Comparison of ENCODE assay signal across 8 cellular contexts in genomic region chrX:48475774-48476577, GRCh38. TPM values are rescaled to one million over a fixed set of nuclear protein-coding genes. Genes with fewer than 3 reads are reported as not detected.
DNase-seq lines count a peak whose midpoint lies in the region; ATAC-seq lines count a peak whose summit lies in the region.

TSS of gene FTSJ1 (plus strand) at chrX:48476199. CDS start at chrX:48478048, 1,849 bp downstream.

- H3K4me3 ChIP-seq in CD8-positive, alpha-beta memory T cell (ENCODE audit: low read length) = peak within 1 kb of the TSS; percentile 86
- H3K4me3 ChIP-seq in effector memory CD4-positive, alpha-beta T cell (ENCODE audit: insufficient read depth, low read depth, low read length, poor library complexity, severe bottlenecking) = peak within 1 kb of the TSS; percentile 59

- no peaks in the 10 kb centered on the region for H3K27me3 ChIP-seq in CD8-positive, alpha-beta memory T cell (ENCODE audit: insufficient read depth, low read length, poor library complexity, severe bottlenecking)
- no peaks in the 10 kb centered on the region for H3K27me3 ChIP-seq in effector memory CD4-positive, alpha-beta T cell (replicated peaks; ENCODE audit: control insufficient read depth, insufficient read depth, low read length, poor library complexity, severe bottlenecking)

- ATAC-seq in GM19468 (IDR thresholded peaks at IDR 0.05; ENCODE audit: extremely low read depth, unreplicated experiment) (peak; percentile 94), memory B cell (ENCODE audit: low read depth) (peak; percentile 89)

- peak; percentile 79 to 94 (median 90) for DNase-seq in CD8-positive, alpha-beta memory T cell
- peak; percentile 68 for DNase-seq in HS-5 (ENCODE audit: low read depth)
- DNase-seq in NOMO-1 treated with DMSO at 0.1 percent for 48 hours (lab: John Stamatoyannopoulos, UW; ENCODE audit: unreplicated experiment) = peak; percentile 87
- DNase-seq in activated CD8-positive, alpha-beta memory T cell treated with anti-CD3 and anti-CD28 coated beads for 4 hours (ENCODE audit: low read depth in 2 of 2) = peak; percentile 67 to 84
- peak; percentile 78 to 87 (median 84) for DNase-seq in effector memory CD4-positive, alpha-beta T cell
- DNase-seq in memory B cell (ENCODE audit: low spot score in 2 of 2) = peak; percentile 68 to 77
- DNase-seq in stimulated activated CD8-positive, alpha-beta memory T cell treated with anti-CD3 and anti-CD28 coated beads, Interleukin-12 subunit alpha, Interleukin-12 subunit beta, amount 100 ng/mL, for 24 hours (ENCODE audit: extremely low read depth) = peak; percentile 58

- peak within 1 kb of the TSS; percentile 78 to 96 (median 87) for H3K4me3 Mint-ChIP-seq in CD8-positive, alpha-beta memory T cell
- peak within 1 kb of the TSS; percentile 83 for H3K4me3 Mint-ChIP-seq in memory B cell

- peaks cover 24 to 39% (median 31%) of the 10 kb centered on the region in 3 donors for H3K4me1 Mint-ChIP-seq in CD8-positive, alpha-beta memory T cell
- H3K4me1 Mint-ChIP-seq in memory B cell = peaks cover 27% of the 10 kb centered on the region

- POLR2A ChIA-PET in CD8-positive, alpha-beta memory T cell (lab: Charles Lee) = interaction anchor here (0.6 to 1.5 kb wide), 2 partner anchors 98 to 465 kb away, joined by 3 to 7 read pairs; partner anchors contain the start of gene RBM3

- H3K9me3 ChIP-seq in CD8-positive, alpha-beta memory T cell (ENCODE audit: low read length) = no peaks in the 10 kb centered on the region
- no peaks in the 10 kb centered on the region for H3K9me3 ChIP-seq in effector memory CD4-positive, alpha-beta T cell (ENCODE audit: control insufficient read depth, low read length)

- H3K36me3 ChIP-seq in CD8-positive, alpha-beta memory T cell (ENCODE audit: insufficient read depth, low read length) = no peaks in the 10 kb centered on the region
- peaks cover 6% of the 10 kb centered on the region for H3K36me3 ChIP-seq in effector memory CD4-positive, alpha-beta T cell (ENCODE audit: control insufficient read depth, insufficient read depth, low read length)

- H3K4me1 ChIP-seq in CD8-positive, alpha-beta memory T cell (ENCODE audit: insufficient read depth, low read length) = peaks cover 14% of the 10 kb centered on the region
- H3K4me1 ChIP-seq in effector memory CD4-positive, alpha-beta T cell (ENCODE audit: control insufficient read depth, insufficient read depth, low read length, poor library complexity, severe bottlenecking) = peaks cover 8% of the 10 kb centered on the region

- no peaks in the 10 kb centered on the region for H3K9me3 Mint-ChIP-seq in CD8-positive, alpha-beta memory T cell
- H3K9me3 Mint-ChIP-seq in memory B cell = no peaks in the 10 kb centered on the region

- H3K27ac Mint-ChIP-seq in CD8-positive, alpha-beta memory T cell = peak within 1 kb of the TSS; percentile 76 to 97 (median 86)
- peak within 1 kb of the TSS; percentile 89 for H3K27ac Mint-ChIP-seq in memory B cell

- H3K36me3 Mint-ChIP-seq in CD8-positive, alpha-beta memory T cell = peaks cover 0 to 29% (median 2%) of the 10 kb centered on the region in 3 donors
- H3K36me3 Mint-ChIP-seq in memory B cell = peaks cover 13% of the 10 kb centered on the region

- CTCF ChIA-PET in CD8-positive, alpha-beta memory T cell (lab: Charles Lee) = no interaction called here

- peak within 1 kb of the TSS; percentile 84 for H3K27ac ChIP-seq in CD8-positive, alpha-beta memory T cell (ENCODE audit: low read depth, low read length)
- peak within 1 kb of the TSS; percentile 75 for H3K27ac ChIP-seq in effector memory CD4-positive, alpha-beta T cell (ENCODE audit: insufficient read depth, low read length, poor library complexity, severe bottlenecking)

- H3K27me3 Mint-ChIP-seq in CD8-positive, alpha-beta memory T cell = peaks cover 0 to 3% of the 10 kb centered on the region in 2 donors
- no peaks in the 10 kb centered on the region for H3K27me3 Mint-ChIP-seq in memory B cell

RNA-seq across cellular contexts. Expression of gene FTSJ1, which starts in this region (rescaled TPM):
- 100 to 1,000 TPM; 105 to 107 TPM for total RNA-seq in CD8-positive, alpha-beta memory T cell
- 69.4 TPM for polyA plus RNA-seq in CD8-positive, alpha-beta memory T cell

Comparison
In these comparisons a context has a peak if more than half of its experiments do, and no peak if none do; other contexts are left out.
1. Peak in every context shown above with its lines: DNase-seq, ATAC-seq, H3K4me3 ChIP-seq and H3K27ac ChIP-seq.